9 cellular contexts compared by ENCODE assay signal in the genomic region with DNA sequence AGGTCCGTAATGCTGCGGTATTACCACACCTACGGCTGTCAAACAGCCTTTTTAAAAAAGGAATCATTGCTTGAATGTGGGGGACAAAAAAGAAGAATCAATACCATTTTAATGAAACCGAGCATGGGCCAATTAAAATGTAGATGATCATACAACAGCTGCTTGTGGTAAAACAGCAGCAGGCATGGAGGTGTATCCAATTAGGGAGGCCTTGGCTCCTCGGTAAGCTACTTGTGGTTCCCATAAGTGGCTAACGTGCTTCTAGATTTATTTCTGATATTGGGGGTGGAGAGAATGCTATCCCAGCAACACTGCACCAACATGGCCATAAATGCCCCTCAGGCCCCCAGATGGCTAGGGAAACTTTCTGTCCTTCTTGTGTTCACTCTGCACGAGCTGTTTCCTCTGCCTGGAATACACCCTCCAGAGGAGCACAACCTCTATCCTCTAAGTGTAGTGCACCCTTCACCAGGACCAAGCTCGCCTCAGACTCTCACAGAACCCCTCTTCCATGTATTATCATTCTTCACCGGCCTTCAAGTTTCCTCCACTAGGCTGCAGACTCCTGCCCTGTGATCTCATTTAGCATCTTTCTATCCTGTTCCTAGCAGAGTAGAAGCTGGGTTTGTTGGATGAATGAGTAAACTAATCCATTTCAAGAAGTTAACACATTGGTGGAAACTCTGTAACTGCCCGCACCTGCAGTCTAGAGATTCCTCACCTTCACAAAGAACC. TPM values are rescaled to one million over a fixed set of nuclear protein-coding genes. Genes with fewer than 3 reads are reported as not detected.
A peak's percentile ranks its signal among the peaks of the same experiment; 100 is the strongest.
DNase-seq lines count a peak whose midpoint lies in the region; ATAC-seq and TF ChIP-seq lines count a peak whose summit lies in the region.
"Had no signal": no experiment of that assay in that cellular context is flagged by ENCODE, and none has a peak within 500 bp of the region (broad histone marks: within the 10 kb centered on the region; RNA-seq: fewer than 3 reads in every experiment).

No MANE protein-coding gene starts in this region.

- H3K4me3 ChIP-seq in WI38 (ENCODE audit: low read depth, low read length), result peak overlapping the region; percentile 97
- peak overlapping the region; percentile 88 for H3K4me3 ChIP-seq in iPS-18a (ENCODE audit: low read length)
- peak overlapping the region in 3 of 4 donors; percentile 63 to 78 (median 68) for H3K4me3 ChIP-seq in transverse colon

- H3K27me3 Mint-ChIP-seq in activated T-cell treated with anti-CD3 and anti-CD28 coated beads, Interleukin-2, amount 50 U/mL, for 72 hours (ENCODE audit: low read depth), result peaks cover 67% of the 10 kb centered on the region

- H3K36me3 ChIP-seq in iPS-18a (ENCODE audit: control insufficient read depth, low read depth, low read length) (no peaks in the 10 kb centered on the region), transverse colon (no peaks in the 10 kb centered on the region)

- peaks cover 0 to 2% of the 10 kb centered on the region in 2 donors for H3K36me3 Mint-ChIP-seq in activated T-cell treated with anti-CD3 and anti-CD28 coated beads, Interleukin-2, amount 50 U/mL, for 72 hours (ENCODE audit: insufficient read depth in 2 of 2)
- H3K36me3 Mint-ChIP-seq: naive B cell had no signal

- in situ Hi-C loops in transverse colon (cut with MboI; ENCODE audit: low pct_ligation_motif_present in 1 of 4, low pct_unique_long_range_greater_than_20kb in 1 of 4, low sequenced_read_pairs in 3 of 4), result no loop called here

- H3K9me3 Mint-ChIP-seq in activated T-cell treated with anti-CD3 and anti-CD28 coated beads, Interleukin-2, amount 50 U/mL, for 72 hours, result no peaks in the 10 kb centered on the region
- H3K9me3 Mint-ChIP-seq: naive B cell had no signal

- no peak for ATAC-seq in activated T-cell treated with anti-CD3 and anti-CD28 coated beads, Interleukin-2, amount 50 U/mL, for 72 hours (replicated peaks in 1 of 2)

- no peak overlapping the region for H3K27ac Mint-ChIP-seq in activated T-cell treated with anti-CD3 and anti-CD28 coated beads, Interleukin-2, amount 50 U/mL, for 72 hours
- H3K27ac Mint-ChIP-seq: naive B cell had no signal

- H3K9me3 ChIP-seq in iPS-18a (ENCODE audit: control insufficient read depth, low read depth, low read length) (no peaks in the 10 kb centered on the region), transverse colon (no peaks in the 10 kb centered on the region)

- H3K27ac ChIP-seq in iPS-18a (ENCODE audit: low read length), result no peak overlapping the region
- peak overlapping the region; percentile 90 to 98 (median 94) for H3K27ac ChIP-seq in transverse colon

- no peak for TF ChIP-seq EP300 in transverse colon (IDR thresholded peaks at IDR 0.05; ENCODE audit: low read depth)

- H3K4me1 Mint-ChIP-seq in activated T-cell treated with anti-CD3 and anti-CD28 coated beads, Interleukin-2, amount 50 U/mL, for 72 hours (ENCODE audit: low read depth), result peaks cover 7% of the 10 kb centered on the region

- no peak for TF ChIP-seq POLR2A in transverse colon (IDR thresholded peaks at IDR 0.05)

- peaks cover 11% of the 10 kb centered on the region for H3K27me3 ChIP-seq in iPS-18a (ENCODE audit: control insufficient read depth, insufficient read depth, low read length)
- H3K27me3 ChIP-seq in transverse colon, result peaks cover 12% of the 10 kb centered on the region

- 72 to 76% methylated on average over 8 to 10 of the region's 10 CpGs for WGBS in transverse colon (ENCODE audit: low coverage in 1 of 2), 2 donors

- H3K4me3 Mint-ChIP-seq in activated T-cell treated with anti-CD3 and anti-CD28 coated beads, Interleukin-2, amount 50 U/mL, for 72 hours, result peak overlapping the region; percentile 85 to 97

- peak overlapping the region; percentile 98 for H3K9ac ChIP-seq in iPS-18a (ENCODE audit: low read length)

- intact Hi-C loops in transverse colon (cut with DNase I; ENCODE audit: low total_unique reads), result no loop called here

- H3K4me1 ChIP-seq in iPS-18a (ENCODE audit: control insufficient read depth, low read depth, low read length), result peaks cover 23% of the 10 kb centered on the region
- H3K4me1 ChIP-seq in transverse colon, result peaks cover 0 to 38% (median 9%) of the 10 kb centered on the region in 4 donors

- TF ChIP-seq CTCF in WI38 (IDR thresholded peaks at IDR 0.05; ENCODE audit: low read depth, low read length) (peak; percentile 28; the same call in 1 of the 2 replicates), transverse colon (IDR thresholded peaks at IDR 0.05) (peak in 2 of 5 experiments; percentile 10 to 18), GM20000 (IDR thresholded peaks at IDR 0.05; ENCODE audit: extremely low read depth, missing control alignments) (no peak)

- no peak for DNase-seq in activated T-cell treated with anti-CD3 and anti-CD28 coated beads, Interleukin-2, amount 50 U/mL, for 72 hours
- DNase-seq in activated T-cell treated with anti-CD3 and anti-CD28 coated beads, Interleukin-2, amount 50 U/mL, for 48 hours, result no peak
- no peak for DNase-seq in transverse colon
- DNase-seq in activated CD4-positive, CD25-positive, alpha-beta regulatory T cell treated with anti-CD3 and anti-CD28 coated beads, Interleukin-2, amount 50 U/mL, for 72 hours, result no peak
- no peak for DNase-seq in GM20000 (ENCODE audit: low spot score)
- DNase-seq in NCI-H510A treated with DMSO at 0.1 percent for 48 hours (lab: John Stamatoyannopoulos, UW), result no peak
- DNase-seq: naive B cell had no signal

RNA-seq across cellular contexts. Expression of a gene that starts 1.6 kb away (rescaled TPM):
- 10 to 100 TPM; 13.5 to 23.5 TPM for total RNA-seq in activated T-cell treated with anti-CD3 and anti-CD28 coated beads, Interleukin-2, amount 50 U/mL, for 72 hours
- total RNA-seq in transverse colon, result 1 to 10 TPM; 4.5 to 9.7 (median 7.1) TPM

RNA-seq across cellular contexts. Expression of a gene that starts 53.2 kb away (rescaled TPM):
- total RNA-seq in activated T-cell treated with anti-CD3 and anti-CD28 coated beads, Interleukin-2, amount 50 U/mL, for 72 hours, result 10 to 100 TPM; 87.2 to 96.3 TPM
- 10 to 100 TPM in 1 of 4 donors, 1 to 10 TPM in 3; 1.5 to 49.8 (median 3.4) TPM for total RNA-seq in transverse colon
